Comparison of ENCODE assay signal across 8 cellular contexts in the genomic region with DNA sequence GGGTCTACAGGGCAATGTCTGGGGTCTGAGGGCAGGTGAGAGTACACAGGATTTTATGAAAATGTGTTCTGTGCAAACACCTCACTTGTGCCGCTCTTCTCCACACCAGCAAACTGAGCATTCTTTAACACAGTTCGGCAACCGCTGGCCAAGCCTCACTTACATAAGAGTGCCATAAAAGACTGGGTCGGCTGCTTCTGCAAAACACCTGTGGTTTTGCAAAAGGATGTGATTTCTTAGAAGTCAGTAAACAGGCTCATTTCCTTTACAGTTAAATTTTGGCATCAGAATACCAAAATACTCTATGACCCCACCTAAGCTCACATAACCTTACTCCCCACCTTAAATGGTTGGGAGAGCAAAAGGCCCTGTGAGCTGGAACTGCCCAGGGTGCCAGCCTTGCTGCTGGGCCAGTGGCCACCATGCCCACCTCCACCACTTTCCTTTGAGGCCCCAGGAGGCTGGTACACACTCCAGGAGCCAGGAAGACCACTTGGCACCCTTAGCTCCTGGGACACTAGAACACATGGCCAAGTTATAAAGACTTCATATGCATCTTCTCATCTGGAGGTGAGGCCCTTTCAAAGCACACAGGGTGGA. TPM values are rescaled to one million over a fixed set of nuclear protein-coding genes. Genes with fewer than 3 reads are reported as not detected.
DNase-seq lines count a peak whose midpoint lies in the region; ATAC-seq lines count a peak whose summit lies in the region.

No MANE protein-coding gene starts in this region.

- H3K36me3 Mint-ChIP-seq in natural killer cell treated with Interleukin-12 subunit alpha and Interleukin-12 subunit beta and Interleukin-15 and Interleukin-18, amount 100 ng/mL, for 72 hours = no peaks in the 10 kb centered on the region

- peak overlapping the region; percentile 70 to 84 for H3K27ac Mint-ChIP-seq in natural killer cell treated with Interleukin-12 subunit alpha and Interleukin-12 subunit beta and Interleukin-15 and Interleukin-18, amount 100 ng/mL, for 72 hours

- intact Hi-C loops in posterior vena cava (cut with DNase I) = no loop called here

- H3K9me3 Mint-ChIP-seq in natural killer cell treated with Interleukin-12 subunit alpha and Interleukin-12 subunit beta and Interleukin-15 and Interleukin-18, amount 100 ng/mL, for 72 hours = no peaks in the 10 kb centered on the region

- DNase-seq in activated T-cell treated with anti-CD3 and anti-CD28 coated beads for 4 hours (peak; percentile 31), SIG-M5 (lab: John Stamatoyannopoulos, UW) (no peak), NCI-H2029 treated with DMSO at 0.1 percent for 48 hours (lab: John Stamatoyannopoulos, UW) (no peak), HuH-7.5 (ENCODE audit: low spot score) (no peak), posterior vena cava (ENCODE audit: low spot score) (no peak)
- DNase-seq in natural killer cell treated with Interleukin-12 subunit alpha and Interleukin-12 subunit beta and Interleukin-15 and Interleukin-18, amount 100 ng/mL, for 72 hours (ENCODE audit: low spot score) = peak; percentile 66

- H3K4me3 Mint-ChIP-seq in natural killer cell treated with Interleukin-12 subunit alpha and Interleukin-12 subunit beta and Interleukin-15 and Interleukin-18, amount 100 ng/mL, for 72 hours = peak overlapping the region; percentile 71

- H3K4me1 Mint-ChIP-seq in natural killer cell treated with Interleukin-12 subunit alpha and Interleukin-12 subunit beta and Interleukin-15 and Interleukin-18, amount 100 ng/mL, for 72 hours (ENCODE audit: low read depth in 2 of 2) = peaks cover 52 to 58% of the 10 kb centered on the region in 2 donors

- no peaks in the 10 kb centered on the region for H3K27me3 Mint-ChIP-seq in natural killer cell treated with Interleukin-12 subunit alpha and Interleukin-12 subunit beta and Interleukin-15 and Interleukin-18, amount 100 ng/mL, for 72 hours

- ATAC-seq in GM18868 (IDR thresholded peaks at IDR 0.05; ENCODE audit: unreplicated experiment) (peak; percentile 64), HG03060 (IDR thresholded peaks at IDR 0.05; ENCODE audit: low read depth, unreplicated experiment) (peak; percentile 39)
- peak; percentile 74 to 80 for ATAC-seq in natural killer cell treated with Interleukin-12 subunit alpha and Interleukin-12 subunit beta and Interleukin-15 and Interleukin-18, amount 100 ng/mL, for 72 hours

RNA-seq across cellular contexts. Expression of gene CAPZB, which starts 22.0 kb away (rescaled TPM):
- total RNA-seq in natural killer cell treated with Interleukin-12 subunit alpha and Interleukin-12 subunit beta and Interleukin-15 and Interleukin-18, amount 100 ng/mL, for 72 hours = 100 to 1,000 TPM; 270 to 359 TPM
- 100 to 1,000 TPM; 255 to 277 TPM for total RNA-seq in posterior vena cava

Comparison
In these comparisons a context has a peak if more than half of its experiments do, and no peak if none do; other contexts are left out.
1. DNase-seq: peak in activated T-cell treated with anti-CD3 and anti-CD28 coated beads for 4 hours (single experiment) and natural killer cell treated with Interleukin-12 subunit alpha and Interleukin-12 subunit beta and Interleukin-15 and Interleukin-18, amount 100 ng/mL, for 72 hours (single experiment); none in SIG-M5 (single experiment), NCI-H2029 treated with DMSO at 0.1 percent for 48 hours (single experiment), HuH-7.5 (single experiment) and posterior vena cava (single experiment).
2. Peak in every context shown above with its lines, with median percentiles within 50 percentile points of each other: ATAC-seq.